In genomic region chr16:79146-80054, GRCh38 we compare ENCODE assay signal across 8 cellular contexts. TPM values are rescaled to one million over a fixed set of nuclear protein-coding genes. Genes with fewer than 3 reads are reported as not detected.
DNase-seq lines count a peak whose midpoint lies in the region; ATAC-seq and TF ChIP-seq lines count a peak whose summit lies in the region.

No MANE protein-coding gene starts in this region.

- no peak overlapping the region for H2AFZ ChIP-seq in OCI-LY7 (ENCODE audit: low read length)
- no peak overlapping the region for H2AFZ ChIP-seq in trophoblast cell (ENCODE audit: insufficient read depth, low read length, poor library complexity)

- no TSS peak for BruUV-seq in OCI-LY7 (replicated peaks; lab: Mats Ljungman, UMichigan)

- H3K9ac ChIP-seq in endodermal cell (ENCODE audit: extremely low read depth, low read length, poor library complexity, severe bottlenecking) (no peak overlapping the region), trophoblast cell (ENCODE audit: low read length) (no peak overlapping the region)

- no peak overlapping the region for H3K23ac ChIP-seq in trophoblast cell (ENCODE audit: low read length)

- H3K4me3 Mint-ChIP-seq in endodermal cell, result peak overlapping the region; percentile 75

- H4K8ac ChIP-seq in trophoblast cell (ENCODE audit: low read depth, low read length), result no peak overlapping the region

- WGBS in endodermal cell (ENCODE audit: insufficient coverage in 1 of 2, insufficient read length in 1 of 2), 2 experiments, result 89 to 93% methylated on average over 31 to 32 of the region's 32 CpGs
- WGBS in trophoblast cell (ENCODE audit: extremely low coverage, insufficient coverage, insufficient read length), result no CpG with 5 or more reads among the region's 32 CpGs

- H3K27ac Mint-ChIP-seq in endodermal cell, result no peak overlapping the region

- H3K14ac ChIP-seq in trophoblast cell (ENCODE audit: low read length), result no peak overlapping the region

- peaks cover 24% of the 10 kb centered on the region for H3K79me1 ChIP-seq in trophoblast cell (ENCODE audit: low read length)

- no peak overlapping the region for H3K18ac ChIP-seq in trophoblast cell (ENCODE audit: low read length)

- no peak overlapping the region for H2AK5ac ChIP-seq in trophoblast cell (ENCODE audit: low read length)

- no peaks in the 10 kb centered on the region for H3K9me2 ChIP-seq in OCI-LY7 (ENCODE audit: insufficient read depth, low read length)

- H4K20me1 ChIP-seq in OCI-LY7 (ENCODE audit: insufficient read depth, low read length), result no peaks in the 10 kb centered on the region

- H4K91ac ChIP-seq in trophoblast cell (ENCODE audit: low read depth, low read length), result no peak overlapping the region

- H2BK120ac ChIP-seq in trophoblast cell (ENCODE audit: insufficient read depth, low read length, poor library complexity), result no peak overlapping the region

- peaks cover 20% of the 10 kb centered on the region for H3K36me3 Mint-ChIP-seq in endodermal cell (ENCODE audit: low read depth)

- DNase-seq in EH (ENCODE audit: low read depth) (peak; percentile 37), OCI-LY7 (ENCODE audit: low spot score) (no peak), endodermal cell (no peak), trophoblast cell (no peak), GOT3 (lab: John Stamatoyannopoulos, UW) (no peak), NCI-H146 (lab: John Stamatoyannopoulos, UW) (no peak)

- no peaks in the 10 kb centered on the region for H3K9me3 Mint-ChIP-seq in endodermal cell

- ATAC-seq in HG03025 (IDR thresholded peaks at IDR 0.05; ENCODE audit: low FRiP score, unreplicated experiment), result no peak
- no peak for ATAC-seq in HG02798 (IDR thresholded peaks at IDR 0.05; ENCODE audit: poor library complexity, unreplicated experiment)

- H3K9me3 ChIP-seq in OCI-LY7 (ENCODE audit: low read length) (no peaks in the 10 kb centered on the region), endodermal cell (ENCODE audit: control insufficient read depth, low read length) (no peaks in the 10 kb centered on the region), trophoblast cell (ENCODE audit: insufficient read depth, low read depth, low read length) (peaks cover 3% of the 10 kb centered on the region)

- CTCF ChIA-PET in OCI-LY7 (lab: Charles Lee; ENCODE audit: unreplicated experiment), result interaction anchor here (1.1 kb wide), 1 partner anchor 14 kb away, joined by 3 read pairs; no protein-coding TSS in a partner anchor

- no peak overlapping the region for H2BK12ac ChIP-seq in trophoblast cell (ENCODE audit: low read length)

- no peak overlapping the region for H3K4ac ChIP-seq in trophoblast cell (ENCODE audit: low read depth, low read length)

- H3K27ac ChIP-seq in OCI-LY7 (ENCODE audit: low read depth, low read length, poor library complexity, severe bottlenecking) (no peak overlapping the region), endodermal cell (ENCODE audit: low read depth, low read length) (no peak overlapping the region), trophoblast cell (ENCODE audit: low read depth, low read length) (no peak overlapping the region)

- no peaks in the 10 kb centered on the region for H3K27me3 Mint-ChIP-seq in endodermal cell (ENCODE audit: insufficient read depth)

- H3K4me3 ChIP-seq in OCI-LY7 (ENCODE audit: low read depth, low read length, poor library complexity, severe bottlenecking) (peak overlapping the region; percentile 86), endodermal cell (ENCODE audit: low read length) (peak overlapping the region; percentile 85), trophoblast cell (ENCODE audit: low read depth, low read length) (no peak overlapping the region)

- H3K4me1 ChIP-seq in OCI-LY7 (ENCODE audit: insufficient read depth, low read length, poor library complexity, severe bottlenecking), result peaks cover 36% of the 10 kb centered on the region
- peaks cover 11% of the 10 kb centered on the region for H3K4me1 ChIP-seq in endodermal cell (ENCODE audit: control insufficient read depth, insufficient read depth, low read length)
- peaks cover 26 to 36% of the 10 kb centered on the region in 2 experiments for H3K4me1 ChIP-seq in trophoblast cell (ENCODE audit: control insufficient read depth in 1 of 2, insufficient read depth in 2 of 2, low read length in 2 of 2)

- H3K4me1 Mint-ChIP-seq in endodermal cell, result peaks cover 24% of the 10 kb centered on the region

- TF ChIP-seq CTCF in OCI-LY7 (conservative IDR thresholded peaks at IDR 0.05; ENCODE audit: low read length) (no peak), endodermal cell (conservative IDR thresholded peaks at IDR 0.05) (no peak)

- no peak overlapping the region for H4K12ac ChIP-seq in trophoblast cell (ENCODE audit: low read depth, low read length)

- H3K79me2 ChIP-seq in OCI-LY7 (ENCODE audit: insufficient read depth, low read depth, low read length), result no peaks in the 10 kb centered on the region
- peaks cover 6% of the 10 kb centered on the region for H3K79me2 ChIP-seq in trophoblast cell (ENCODE audit: control insufficient read depth, insufficient read depth, low read length, poor library complexity)

- H3K27me3 ChIP-seq in endodermal cell (ENCODE audit: control insufficient read depth, insufficient read depth, low read length, poor library complexity, severe bottlenecking), result no peaks in the 10 kb centered on the region
- H3K27me3 ChIP-seq in trophoblast cell (ENCODE audit: insufficient read depth, low read length), result no peaks in the 10 kb centered on the region

- POLR2A ChIA-PET in OCI-LY7 (lab: Charles Lee), result no interaction called here

- no peak overlapping the region for H2BK5ac ChIP-seq in trophoblast cell (ENCODE audit: low read depth, low read length, poor library complexity)

- H3K4me2 ChIP-seq in OCI-LY7 (ENCODE audit: low read length), result peak overlapping the region; percentile 92
- H3K4me2 ChIP-seq in trophoblast cell (ENCODE audit: low read length), result peak overlapping the region; percentile 97

- peaks cover 12% of the 10 kb centered on the region; the same call in 1 of the 2 replicates for H3K36me3 ChIP-seq in OCI-LY7 (ENCODE audit: insufficient read depth, low read length)
- H3K36me3 ChIP-seq in endodermal cell (ENCODE audit: control insufficient read depth, insufficient read depth, low read length), result peaks cover 16% of the 10 kb centered on the region
- H3K36me3 ChIP-seq in trophoblast cell (ENCODE audit: control insufficient read depth in 1 of 2, insufficient read depth in 2 of 2, low read length in 2 of 2), result peaks cover 32 to 38% of the 10 kb centered on the region in 2 experiments

- intact Hi-C loops in OCI-LY7 (cut with micrococcal nuclease; ENCODE audit: unreplicated experiment), result no loop called here

RNA-seq across cellular contexts. Expression of gene MPG, which starts 1.4 kb away (rescaled TPM):
- total RNA-seq in OCI-LY7 (2014; rRNA removed; shearing (Covaris generic)), result 119 and 126 TPM in 2 replicates
- total RNA-seq in OCI-LY7 (2022) (54.2 and 58.1 TPM in 2 replicates), endodermal cell (10 to 100 TPM; 59.9 to 62.2 TPM)
- polyA plus RNA-seq in endodermal cell (2013, experiment 1 of 2), result 46.4 TPM
- 43.3 TPM for polyA plus RNA-seq in endodermal cell (2013, experiment 2 of 2)
- 65.9 and 66.8 TPM in 2 replicates for polyA plus RNA-seq in trophoblast cell (2013)

RNA-seq across cellular contexts. Expression of gene RHBDF1, which starts 7.0 kb away (rescaled TPM):
- 0.10 and 0.13 TPM in 2 replicates for total RNA-seq in OCI-LY7 (2014; rRNA removed; shearing (Covaris generic))
- 0.66 and 0.68 TPM in 2 replicates for total RNA-seq in OCI-LY7 (2022)
- 10 to 100 TPM; 70.7 to 76.4 TPM for total RNA-seq in endodermal cell
- polyA plus RNA-seq in endodermal cell (2013, experiment 1 of 2), result 44.3 TPM
- 38.2 TPM for polyA plus RNA-seq in endodermal cell (2013, experiment 2 of 2)
- polyA plus RNA-seq in trophoblast cell (2013), result 52.6 and 57.2 TPM in 2 replicates

RNA-seq across cellular contexts. Expression of gene SNRNP25, which starts 25.8 kb away (rescaled TPM):
- 61.4 and 68.1 TPM in 2 replicates for total RNA-seq in OCI-LY7 (2014; rRNA removed; shearing (Covaris generic))
- total RNA-seq in OCI-LY7 (2022) (63.0 and 68.3 TPM in 2 replicates), endodermal cell (10 to 100 TPM; 54.2 to 66.4 TPM)
- 66.3 TPM for polyA plus RNA-seq in endodermal cell (2013, experiment 1 of 2)
- 62.0 TPM for polyA plus RNA-seq in endodermal cell (2013, experiment 2 of 2)
- polyA plus RNA-seq in trophoblast cell (2013), result 24.3 and 24.7 TPM in 2 replicates

RNA-seq across cellular contexts. Expression of gene POLR3K, which starts 26.0 kb away (rescaled TPM):
- 26.2 and 28.6 TPM in 2 replicates for total RNA-seq in OCI-LY7 (2014; rRNA removed; shearing (Covaris generic))
- total RNA-seq in OCI-LY7 (2022) (73.6 and 74.1 TPM in 2 replicates), endodermal cell (10 to 100 TPM; 31.1 to 35.8 TPM)
- polyA plus RNA-seq in endodermal cell (2013, experiment 1 of 2), result 18.0 TPM
- polyA plus RNA-seq in endodermal cell (2013, experiment 2 of 2), result 16.7 TPM
- 10.9 and 11.8 TPM in 2 replicates for polyA plus RNA-seq in trophoblast cell (2013)

RNA-seq across cellular contexts. Expression of gene NPRL3, which starts 59.1 kb away (rescaled TPM):
- total RNA-seq in OCI-LY7 (2014; rRNA removed; shearing (Covaris generic)), result 12.8 and 14.2 TPM in 2 replicates
- total RNA-seq in OCI-LY7 (2022) (50.2 and 50.9 TPM in 2 replicates), endodermal cell (10 to 100 TPM; 34.8 to 37.0 TPM)
- 31.7 TPM for polyA plus RNA-seq in endodermal cell (2013, experiment 1 of 2)
- 25.0 TPM for polyA plus RNA-seq in endodermal cell (2013, experiment 2 of 2)
- polyA plus RNA-seq in trophoblast cell (2013), result 30.1 and 33.0 TPM in 2 replicates

Comparison
In these comparisons a context has a peak if more than half of its experiments do, and no peak if none do; other contexts are left out.
1. RNA of gene RHBDF1, which starts 7.0 kb away (total RNA-seq): 70.7 to 76.4 TPM in endodermal cell; 0.10 to 0.68 TPM in OCI-LY7; every median in the first group is over 10 times any median in the second.